Comparison of ENCODE assay signal across 15 cellular contexts in genomic region chr2:158184001-158184400, GRCh38.
DNase-seq lines count a peak whose midpoint lies in the region; ATAC-seq, FAIRE-seq and TF ChIP-seq lines count a peak whose summit lies in the region.
"Had no signal": no experiment of that assay in that cellular context is flagged by ENCODE, and none has a peak within 500 bp of the region (broad histone marks: within the 10 kb centered on the region; RNA-seq: fewer than 3 reads in every experiment).

No MANE protein-coding gene starts in this region.

- no peak overlapping the region for H2BK5ac ChIP-seq in trophoblast cell (ENCODE audit: low read depth, low read length, poor library complexity)

- WGBS in trophoblast cell (ENCODE audit: extremely low coverage, insufficient coverage, insufficient read length), result no CpG with 5 or more reads among the region's 1 CpG

- peak overlapping the region; percentile 35 for H2BK12ac ChIP-seq in trophoblast cell (ENCODE audit: low read length)

- TF ChIP-seq EP300 in Ishikawa (IDR thresholded peaks at IDR 0.05; ENCODE audit: borderline replicate concordance), result no peak; the same call in 1 of the 2 replicates

- H3K4me2 ChIP-seq in trophoblast cell (ENCODE audit: low read length), result no peak overlapping the region

- no peak for TF ChIP-seq RAD21 in Ishikawa (IDR thresholded peaks at IDR 0.05; ENCODE audit: low read depth)

- H3K9me3 ChIP-seq in kidney (ENCODE audit: control insufficient read depth in 1 of 2, low read length in 2 of 2) (no peaks in the 10 kb centered on the region), trophoblast cell (ENCODE audit: insufficient read depth, low read depth, low read length) (no peaks in the 10 kb centered on the region)
- H3K9me3 ChIP-seq: BE2C had no signal

- no peak for ATAC-seq in omental fat pad (ENCODE audit: low FRiP score)
- ATAC-seq: CD8-positive, alpha-beta T cell had no signal

- H3K27ac ChIP-seq in kidney (ENCODE audit: low read depth in 2 of 2, low read length in 2 of 2) (peak overlapping the region; percentile 63 to 76), trophoblast cell (ENCODE audit: low read depth, low read length) (no peak overlapping the region)

- no peak overlapping the region for H3K23ac ChIP-seq in trophoblast cell (ENCODE audit: low read length)

- H2AFZ ChIP-seq in trophoblast cell (ENCODE audit: insufficient read depth, low read length, poor library complexity), result no peak overlapping the region

- H3K4me1 ChIP-seq in kidney (ENCODE audit: control insufficient read depth in 1 of 2, insufficient read depth in 1 of 2, low read depth in 1 of 2, low read length in 2 of 2) (peaks cover 2 to 7% of the 10 kb centered on the region in 2 donors), trophoblast cell (ENCODE audit: control insufficient read depth in 1 of 2, insufficient read depth in 2 of 2, low read length in 2 of 2) (peaks cover 0 to 4% of the 10 kb centered on the region in 2 experiments)
- H3K4me1 ChIP-seq: BE2C had no signal

- H3K4me3 ChIP-seq in kidney (ENCODE audit: low read length in 2 of 2) (no peak overlapping the region), trophoblast cell (ENCODE audit: low read depth, low read length) (no peak overlapping the region), foreskin fibroblast (ENCODE audit: low read depth in 1 of 2, low read length in 2 of 2) (no peak overlapping the region)

- no peak overlapping the region for H2BK120ac ChIP-seq in trophoblast cell (ENCODE audit: insufficient read depth, low read length, poor library complexity)

- intact Hi-C loops in kidney (cut with DNase I), result no loop called here

- H3K9ac ChIP-seq in kidney (ENCODE audit: low read length in 2 of 2) (no peak overlapping the region), trophoblast cell (ENCODE audit: low read length) (no peak overlapping the region)

- H3K79me1 ChIP-seq in trophoblast cell (ENCODE audit: low read length), result no peaks in the 10 kb centered on the region

- no peak overlapping the region for H4K8ac ChIP-seq in trophoblast cell (ENCODE audit: low read depth, low read length)

- no peak for FAIRE-seq in kidney (lab: Jason Lieb, UNC)

- H2AK5ac ChIP-seq in trophoblast cell (ENCODE audit: low read length), result peak overlapping the region; percentile 80

- H3K27me3 ChIP-seq in trophoblast cell (ENCODE audit: insufficient read depth, low read length), result no peaks in the 10 kb centered on the region
- H3K27me3 ChIP-seq: BE2C had no signal

- TF ChIP-seq CTCF in kidney (IDR thresholded peaks at IDR 0.05; ENCODE audit: borderline replicate concordance, extremely low read depth, insufficient read depth) (no peak), omental fat pad (IDR thresholded peaks at IDR 0.05) (no peak), foreskin fibroblast (IDR thresholded peaks at IDR 0.05; ENCODE audit: low read depth, low read length) (no peak)

- DNase-seq in amygdala (lab: John Stamatoyannopoulos, UW), result peak in 30 of 56 donors; percentile 0 to 70 (median 16)
- DNase-seq in kidney, result no peak
- DNase-seq in trophoblast cell, result no peak
- no peak for DNase-seq in RKO (ENCODE audit: low spot score)
- DNase-seq in SHP77 (lab: John Stamatoyannopoulos, UW), result no peak
- DNase-seq in omental fat pad (ENCODE audit: low spot score), result no peak
- no peak for DNase-seq in foreskin fibroblast
- DNase-seq: BE2C; CD8-positive, alpha-beta T cell; DND-41; MM.1S; NCI-H1105 treated with DMSO at 0.1 percent for 48 hours; NCI-H2029; NCI-H524 had no signal

- no peak overlapping the region for H3K18ac ChIP-seq in trophoblast cell (ENCODE audit: low read length)

- no peaks in the 10 kb centered on the region for H3K36me3 ChIP-seq in kidney (ENCODE audit: control insufficient read depth in 1 of 2, insufficient read depth in 2 of 2, low read length in 2 of 2)
- no peaks in the 10 kb centered on the region for H3K36me3 ChIP-seq in trophoblast cell (ENCODE audit: control insufficient read depth in 1 of 2, insufficient read depth in 2 of 2, low read length in 2 of 2)
- H3K36me3 ChIP-seq: BE2C had no signal

- H4K91ac ChIP-seq in trophoblast cell (ENCODE audit: low read depth, low read length), result no peak overlapping the region

- H3K14ac ChIP-seq in trophoblast cell (ENCODE audit: low read length), result no peak overlapping the region

- no peak overlapping the region for H3K4ac ChIP-seq in trophoblast cell (ENCODE audit: low read depth, low read length)

- no peaks in the 10 kb centered on the region for H3K79me2 ChIP-seq in trophoblast cell (ENCODE audit: control insufficient read depth, insufficient read depth, low read length, poor library complexity)

- H4K12ac ChIP-seq in trophoblast cell (ENCODE audit: low read depth, low read length), result no peak overlapping the region

TF ChIP-seq in Ishikawa, 13 proteins besides CTCF, POLR2A, EP300 and RAD21:
- TF ChIP-seq EGR1 (IDR thresholded peaks at IDR 0.05), result no peak
- TF ChIP-seq, protein P1, sequence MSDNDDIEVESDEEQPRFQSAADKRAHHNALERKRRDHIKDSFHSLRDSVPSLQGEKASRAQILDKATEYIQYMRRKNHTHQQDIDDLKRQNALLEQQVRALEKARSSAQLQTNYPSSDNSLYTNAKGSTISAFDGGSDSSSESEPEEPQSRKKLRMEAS (IDR thresholded peaks at IDR 0.05), result no peak
- TF ChIP-seq, protein P2, sequence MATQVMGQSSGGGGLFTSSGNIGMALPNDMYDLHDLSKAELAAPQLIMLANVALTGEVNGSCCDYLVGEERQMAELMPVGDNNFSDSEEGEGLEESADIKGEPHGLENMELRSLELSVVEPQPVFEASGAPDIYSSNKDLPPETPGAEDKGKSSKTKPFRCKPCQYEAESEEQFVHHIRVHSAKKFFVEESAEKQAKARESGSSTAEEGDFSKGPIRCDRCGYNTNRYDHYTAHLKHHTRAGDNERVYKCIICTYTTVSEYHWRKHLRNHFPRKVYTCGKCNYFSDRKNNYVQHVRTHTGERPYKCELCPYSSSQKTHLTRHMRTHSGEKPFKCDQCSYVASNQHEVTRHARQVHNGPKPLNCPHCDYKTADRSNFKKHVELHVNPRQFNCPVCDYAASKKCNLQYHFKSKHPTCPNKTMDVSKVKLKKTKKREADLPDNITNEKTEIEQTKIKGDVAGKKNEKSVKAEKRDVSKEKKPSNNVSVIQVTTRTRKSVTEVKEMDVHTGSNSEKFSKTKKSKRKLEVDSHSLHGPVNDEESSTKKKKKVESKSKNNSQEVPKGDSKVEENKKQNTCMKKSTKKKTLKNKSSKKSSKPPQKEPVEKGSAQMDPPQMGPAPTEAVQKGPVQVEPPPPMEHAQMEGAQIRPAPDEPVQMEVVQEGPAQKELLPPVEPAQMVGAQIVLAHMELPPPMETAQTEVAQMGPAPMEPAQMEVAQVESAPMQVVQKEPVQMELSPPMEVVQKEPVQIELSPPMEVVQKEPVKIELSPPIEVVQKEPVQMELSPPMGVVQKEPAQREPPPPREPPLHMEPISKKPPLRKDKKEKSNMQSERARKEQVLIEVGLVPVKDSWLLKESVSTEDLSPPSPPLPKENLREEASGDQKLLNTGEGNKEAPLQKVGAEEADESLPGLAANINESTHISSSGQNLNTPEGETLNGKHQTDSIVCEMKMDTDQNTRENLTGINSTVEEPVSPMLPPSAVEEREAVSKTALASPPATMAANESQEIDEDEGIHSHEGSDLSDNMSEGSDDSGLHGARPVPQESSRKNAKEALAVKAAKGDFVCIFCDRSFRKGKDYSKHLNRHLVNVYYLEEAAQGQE (IDR thresholded peaks at IDR 0.05; ENCODE audit: low read depth), result no peak
- 0 out of 2 replicates have a peak, but pooled peaks have one; percentile 3 for TF ChIP-seq NFIC (IDR thresholded peaks at IDR 0.05)
- TF ChIP-seq YY1 (IDR thresholded peaks at IDR 0.05; ENCODE audit: low read depth), result no peak
TF ChIP-seq in Ishikawa: peak in this region for 1.

Comparison
In these comparisons a context has a peak if more than half of its experiments do, and no peak if none do; other contexts are left out.
1. DNase-seq: peak in amygdala (30 of 56); none in kidney (single experiment), trophoblast cell (0 of 2), RKO (single experiment), SHP77 (0 of 2), omental fat pad (single experiment) and foreskin fibroblast (0 of 2).